In the genomic region with DNA sequence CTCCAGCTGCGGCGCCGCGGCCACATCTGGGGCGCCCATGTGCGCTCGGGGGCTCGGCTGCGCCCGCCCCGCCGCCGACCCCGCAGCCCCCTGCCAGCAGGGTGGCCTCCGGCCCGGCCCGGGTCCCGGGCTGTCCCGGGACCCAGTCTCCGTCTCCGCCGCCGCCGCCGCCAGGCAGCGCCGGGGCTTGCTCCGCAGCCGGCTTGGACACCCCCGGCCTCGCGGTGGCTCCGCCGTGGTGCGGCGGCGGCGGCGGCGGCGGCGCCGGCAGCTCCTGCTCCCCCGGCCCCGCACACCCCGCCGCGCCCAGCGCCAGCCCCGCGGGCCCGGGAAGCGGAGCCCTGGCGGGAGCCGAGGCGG, we compare ENCODE assay signal across 8 cellular contexts. TPM values are rescaled to one million over a fixed set of nuclear protein-coding genes. Genes with fewer than 3 reads are reported as not detected.
DNase-seq lines count a peak whose midpoint lies in the region; ATAC-seq and TF ChIP-seq lines count a peak whose summit lies in the region.

No MANE protein-coding gene starts in this region.

- no peak overlapping the region for H3K27ac ChIP-seq in neural cell (ENCODE audit: low read length)

- no peaks in the 10 kb centered on the region for H3K9me2 ChIP-seq in neural cell (ENCODE audit: insufficient read depth, low read length)

- H3K4me3 Mint-ChIP-seq in activated naive CD8-positive, alpha-beta T cell treated with anti-CD3 and anti-CD28 coated beads for 36 hours: peak overlapping the region; percentile 79

- H3K36me3 ChIP-seq in neural cell (ENCODE audit: insufficient read depth, low read length): no peaks in the 10 kb centered on the region

- no peaks in the 10 kb centered on the region for H4K20me1 ChIP-seq in neural cell (ENCODE audit: insufficient read depth)

- H3K9ac ChIP-seq in neural cell (ENCODE audit: low read length): peak overlapping the region; percentile 38

- no peaks in the 10 kb centered on the region for H3F3A ChIP-seq in neural cell (ENCODE audit: insufficient read depth, low read length, poor library complexity, severe bottlenecking)

- no peak overlapping the region for H3K4me2 ChIP-seq in neural cell (ENCODE audit: low read length)

- no peak for TF ChIP-seq EP300 in neural cell (conservative IDR thresholded peaks at IDR 0.05; ENCODE audit: poor library complexity, severe bottlenecking)

- no peak for TF ChIP-seq CTCF in neural cell (IDR thresholded peaks at IDR 0.05; ENCODE audit: poor library complexity, severe bottlenecking)

- no peaks in the 10 kb centered on the region for H3K79me2 ChIP-seq in neural cell (replicated peaks; ENCODE audit: insufficient read depth, low read length)

- peaks cover 3% of the 10 kb centered on the region for H3K36me3 Mint-ChIP-seq in activated naive CD8-positive, alpha-beta T cell treated with anti-CD3 and anti-CD28 coated beads for 36 hours

- TF ChIP-seq RAD21 in neural cell (conservative IDR thresholded peaks at IDR 0.05): no peak

- no peak overlapping the region for H3K27ac Mint-ChIP-seq in activated naive CD8-positive, alpha-beta T cell treated with anti-CD3 and anti-CD28 coated beads for 36 hours

- H3K9me3 Mint-ChIP-seq in activated naive CD8-positive, alpha-beta T cell treated with anti-CD3 and anti-CD28 coated beads for 36 hours: peaks cover 3% of the 10 kb centered on the region

- no peak for DNase-seq in activated naive CD8-positive, alpha-beta T cell treated with anti-CD3 and anti-CD28 coated beads for 36 hours
- DNase-seq in NCI-H69 (lab: John Stamatoyannopoulos, UW) (no peak), NCI-H146 (lab: John Stamatoyannopoulos, UW) (no peak), NOMO-1 treated with dmso at 0.1 percent for 144 hours (lab: John Stamatoyannopoulos, UW; ENCODE audit: unreplicated experiment) (no peak)
- no peak for DNase-seq in central memory CD4-positive, alpha-beta T cell

- H3K9me3 ChIP-seq in neural cell (ENCODE audit: low read length): no peaks in the 10 kb centered on the region

- peaks cover 65% of the 10 kb centered on the region for H3K27me3 Mint-ChIP-seq in activated naive CD8-positive, alpha-beta T cell treated with anti-CD3 and anti-CD28 coated beads for 36 hours

- H3K4me3 ChIP-seq in neural cell (ENCODE audit: low read length): peak overlapping the region; percentile 70

- H3K27me3 ChIP-seq in neural cell (ENCODE audit: insufficient read depth, low read depth, low read length): peaks cover 66% of the 10 kb centered on the region

- ATAC-seq in GM18511 (IDR thresholded peaks at IDR 0.05; ENCODE audit: unreplicated experiment) (peak; percentile 35), HG02759 (IDR thresholded peaks at IDR 0.05; ENCODE audit: unreplicated experiment) (peak; percentile 54)

- H3K4me1 Mint-ChIP-seq in activated naive CD8-positive, alpha-beta T cell treated with anti-CD3 and anti-CD28 coated beads for 36 hours: peaks cover 22% of the 10 kb centered on the region

- no peak overlapping the region for H2AFZ ChIP-seq in neural cell (ENCODE audit: low read depth, low read length)

TF ChIP-seq in neural cell, 6 proteins besides CTCF, POLR2A, EP300 and RAD21:
- TF ChIP-seq POLR2AphosphoS5 (IDR thresholded peaks at IDR 0.05) (no peak), EZH2 (IDR thresholded peaks at IDR 0.05; ENCODE audit: borderline replicate concordance, insufficient read depth, low read length, poor library complexity, severe bottlenecking) (no peak), MXI1 (conservative IDR thresholded peaks at IDR 0.05; ENCODE audit: poor library complexity, severe bottlenecking) (no peak), TAF1 (IDR thresholded peaks at IDR 0.05; ENCODE audit: low read depth) (no peak), SMC3 (conservative IDR thresholded peaks at IDR 0.05; ENCODE audit: poor library complexity) (no peak)
- TF ChIP-seq, protein P1, sequence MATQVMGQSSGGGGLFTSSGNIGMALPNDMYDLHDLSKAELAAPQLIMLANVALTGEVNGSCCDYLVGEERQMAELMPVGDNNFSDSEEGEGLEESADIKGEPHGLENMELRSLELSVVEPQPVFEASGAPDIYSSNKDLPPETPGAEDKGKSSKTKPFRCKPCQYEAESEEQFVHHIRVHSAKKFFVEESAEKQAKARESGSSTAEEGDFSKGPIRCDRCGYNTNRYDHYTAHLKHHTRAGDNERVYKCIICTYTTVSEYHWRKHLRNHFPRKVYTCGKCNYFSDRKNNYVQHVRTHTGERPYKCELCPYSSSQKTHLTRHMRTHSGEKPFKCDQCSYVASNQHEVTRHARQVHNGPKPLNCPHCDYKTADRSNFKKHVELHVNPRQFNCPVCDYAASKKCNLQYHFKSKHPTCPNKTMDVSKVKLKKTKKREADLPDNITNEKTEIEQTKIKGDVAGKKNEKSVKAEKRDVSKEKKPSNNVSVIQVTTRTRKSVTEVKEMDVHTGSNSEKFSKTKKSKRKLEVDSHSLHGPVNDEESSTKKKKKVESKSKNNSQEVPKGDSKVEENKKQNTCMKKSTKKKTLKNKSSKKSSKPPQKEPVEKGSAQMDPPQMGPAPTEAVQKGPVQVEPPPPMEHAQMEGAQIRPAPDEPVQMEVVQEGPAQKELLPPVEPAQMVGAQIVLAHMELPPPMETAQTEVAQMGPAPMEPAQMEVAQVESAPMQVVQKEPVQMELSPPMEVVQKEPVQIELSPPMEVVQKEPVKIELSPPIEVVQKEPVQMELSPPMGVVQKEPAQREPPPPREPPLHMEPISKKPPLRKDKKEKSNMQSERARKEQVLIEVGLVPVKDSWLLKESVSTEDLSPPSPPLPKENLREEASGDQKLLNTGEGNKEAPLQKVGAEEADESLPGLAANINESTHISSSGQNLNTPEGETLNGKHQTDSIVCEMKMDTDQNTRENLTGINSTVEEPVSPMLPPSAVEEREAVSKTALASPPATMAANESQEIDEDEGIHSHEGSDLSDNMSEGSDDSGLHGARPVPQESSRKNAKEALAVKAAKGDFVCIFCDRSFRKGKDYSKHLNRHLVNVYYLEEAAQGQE (IDR thresholded peaks at IDR 0.05; ENCODE audit: borderline replicate concordance): no peak
TF ChIP-seq in neural cell: peak in this region for 0.

RNA-seq across cellular contexts. Expression of gene ISM1, which starts 0.2 kb away (rescaled TPM):
- 1 to 10 TPM; 3.2 to 3.4 TPM for total RNA-seq in activated naive CD8-positive, alpha-beta T cell treated with anti-CD3 and anti-CD28 coated beads for 36 hours
- polyA plus RNA-seq in neural cell: not detected in 2 replicates
- not detected in 2 replicates for polyA minus RNA-seq in neural cell
